8 cellular contexts compared by ENCODE assay signal in genomic region chr15:73632670-73633058, GRCh38. TPM values are rescaled to one million over a fixed set of nuclear protein-coding genes. Genes with fewer than 3 reads are reported as not detected.
DNase-seq lines count a peak whose midpoint lies in the region; ATAC-seq and TF ChIP-seq lines count a peak whose summit lies in the region.

No MANE protein-coding gene starts in this region.

- intact Hi-C loops in vagina (cut with DNase I) = loop anchor here (2.0 kb wide), 1 partner anchor 62 kb away; no protein-coding TSS in a partner anchor

- H3K36me3 Mint-ChIP-seq in activated CD8-positive, alpha-beta memory T cell treated with anti-CD3 and anti-CD28 coated beads, Interleukin-2, amount 10 ng/mL, durations not matched to agents 7 days and 5 days = peaks cover 5% of the 10 kb centered on the region

- no peaks in the 10 kb centered on the region for H3K27me3 ChIP-seq in vagina

- no peaks in the 10 kb centered on the region for H3K9me3 ChIP-seq in vagina

- ATAC-seq in activated CD8-positive, alpha-beta memory T cell treated with anti-CD3 and anti-CD28 coated beads, Interleukin-2, amount 10 ng/mL, durations not matched to agents 7 days and 5 days = peak; percentile 4
- no peak for ATAC-seq in omental fat pad (ENCODE audit: low FRiP score)

- TF ChIP-seq POLR2A in vagina (IDR thresholded peaks at IDR 0.05) = no peak

- H3K4me3 ChIP-seq in cardiac fibroblast (replicated peaks in 1 of 2; ENCODE audit: low read depth in 2 of 2, low read length in 2 of 2) (peak overlapping the region; percentile 87 to 90), vagina (peak overlapping the region; percentile 85 to 99)

- H3K27ac ChIP-seq in vagina = peak overlapping the region; percentile 99

- H3K9me3 Mint-ChIP-seq in activated CD8-positive, alpha-beta memory T cell treated with anti-CD3 and anti-CD28 coated beads, Interleukin-2, amount 10 ng/mL, durations not matched to agents 7 days and 5 days (ENCODE audit: low read depth) = no peaks in the 10 kb centered on the region

- no peaks in the 10 kb centered on the region for H3K36me3 ChIP-seq in vagina

- peak; percentile 57 for DNase-seq in activated CD8-positive, alpha-beta memory T cell treated with anti-CD3 and anti-CD28 coated beads, Interleukin-2, amount 10 ng/mL, durations not matched to agents 7 days and 5 days
- DNase-seq in activated CD8-positive, alpha-beta memory T cell treated with anti-CD3 and anti-CD28 coated beads, Interleukin-2, amount 50 U/mL, for 48 hours = no peak
- DNase-seq in NCI-H69 (lab: John Stamatoyannopoulos, UW) = peak; percentile 24
- no peak for DNase-seq in cardiac fibroblast (ENCODE audit: low read depth in 2 of 2)
- peak; percentile 11 to 21 for DNase-seq in lung microvascular endothelial cell (ENCODE audit: low read depth in 2 of 2)
- no peak for DNase-seq in vagina (ENCODE audit: extremely low spot score in 2 of 2)
- no peak for DNase-seq in omental fat pad (ENCODE audit: low spot score)
- no peak for DNase-seq in activated effector memory CD4-positive, alpha-beta T cell treated with Interleukin-2 at 50 U/mL for 16 hours

- CTCF ChIA-PET in activated CD8-positive, alpha-beta memory T cell treated with anti-CD3 and anti-CD28 coated beads, Interleukin-2, amount 10 ng/mL, durations not matched to agents 7 days and 5 days (lab: Charles Lee) = interaction anchor here (0.5 to 9.9 kb wide), 12 partner anchors 9 to 837 kb away, joined by 3 to 233 read pairs (median 4); no protein-coding TSS in a partner anchor

- H3K4me1 Mint-ChIP-seq in activated CD8-positive, alpha-beta memory T cell treated with anti-CD3 and anti-CD28 coated beads, Interleukin-2, amount 10 ng/mL, durations not matched to agents 7 days and 5 days = peaks cover 52% of the 10 kb centered on the region

- peak overlapping the region; percentile 70 for H3K27ac Mint-ChIP-seq in activated CD8-positive, alpha-beta memory T cell treated with anti-CD3 and anti-CD28 coated beads, Interleukin-2, amount 10 ng/mL, durations not matched to agents 7 days and 5 days

- peaks cover 61% of the 10 kb centered on the region for H3K4me1 ChIP-seq in vagina

- H3K27me3 Mint-ChIP-seq in activated CD8-positive, alpha-beta memory T cell treated with anti-CD3 and anti-CD28 coated beads, Interleukin-2, amount 10 ng/mL, durations not matched to agents 7 days and 5 days = peaks cover 23% of the 10 kb centered on the region

- H3K4me3 Mint-ChIP-seq in activated CD8-positive, alpha-beta memory T cell treated with anti-CD3 and anti-CD28 coated beads, Interleukin-2, amount 10 ng/mL, durations not matched to agents 7 days and 5 days = peak overlapping the region; percentile 74

- TF ChIP-seq CTCF in cardiac fibroblast (IDR thresholded peaks at IDR 0.05; ENCODE audit: low read depth, low read length) (no peak), vagina (IDR thresholded peaks at IDR 0.05) (no peak), omental fat pad (IDR thresholded peaks at IDR 0.05) (no peak)

RNA-seq across cellular contexts. Expression of gene NPTN, which starts 0.5 kb away (rescaled TPM):
- 10 to 100 TPM; 45.5 to 54.0 TPM for total RNA-seq in activated CD8-positive, alpha-beta memory T cell treated with anti-CD3 and anti-CD28 coated beads, Interleukin-2, amount 10 ng/mL, durations not matched to agents 7 days and 5 days
- total RNA-seq in lung microvascular endothelial cell = 88.5 and 130 TPM in 2 replicates
- total RNA-seq in vagina = 139 TPM
- 10 to 100 TPM; 66.6 to 94.3 (median 88.8) TPM for total RNA-seq in omental fat pad

RNA-seq across cellular contexts. Expression of gene CD276, which starts 51.5 kb away (rescaled TPM):
- 1 to 10 TPM in 1 of 2 experiments, not detected in 1; 3.7 TPM for total RNA-seq in activated CD8-positive, alpha-beta memory T cell treated with anti-CD3 and anti-CD28 coated beads, Interleukin-2, amount 10 ng/mL, durations not matched to agents 7 days and 5 days
- 21.4 and 41.4 TPM in 2 replicates for total RNA-seq in lung microvascular endothelial cell
- 78.1 TPM for total RNA-seq in vagina
- 100 to 1,000 TPM in 1 of 4 donors, 10 to 100 TPM in 3; 23.2 to 103 (median 39.3) TPM for total RNA-seq in omental fat pad

Comparison
In these comparisons a context has a peak if more than half of its experiments do, and no peak if none do; other contexts are left out.
1. DNase-seq: peak in activated CD8-positive, alpha-beta memory T cell treated with anti-CD3 and anti-CD28 coated beads, Interleukin-2, amount 10 ng/mL, durations not matched to agents 7 days and 5 days (single experiment), NCI-H69 (single experiment) and lung microvascular endothelial cell (2 of 2); none in activated CD8-positive, alpha-beta memory T cell treated with anti-CD3 and anti-CD28 coated beads, Interleukin-2, amount 50 U/mL, for 48 hours (single experiment), cardiac fibroblast (0 of 2), vagina (0 of 2), omental fat pad (single experiment) and activated effector memory CD4-positive, alpha-beta T cell treated with Interleukin-2 at 50 U/mL for 16 hours (single experiment).